Comparison of ENCODE assay signal across 8 cellular contexts in genomic region chr13:20525601-20526544, GRCh38. TPM values are rescaled to one million over a fixed set of nuclear protein-coding genes. Genes with fewer than 3 reads are reported as not detected.
DNase-seq lines count a peak whose midpoint lies in the region; ATAC-seq, FAIRE-seq and TF ChIP-seq lines count a peak whose summit lies in the region.

A gene with protein sequence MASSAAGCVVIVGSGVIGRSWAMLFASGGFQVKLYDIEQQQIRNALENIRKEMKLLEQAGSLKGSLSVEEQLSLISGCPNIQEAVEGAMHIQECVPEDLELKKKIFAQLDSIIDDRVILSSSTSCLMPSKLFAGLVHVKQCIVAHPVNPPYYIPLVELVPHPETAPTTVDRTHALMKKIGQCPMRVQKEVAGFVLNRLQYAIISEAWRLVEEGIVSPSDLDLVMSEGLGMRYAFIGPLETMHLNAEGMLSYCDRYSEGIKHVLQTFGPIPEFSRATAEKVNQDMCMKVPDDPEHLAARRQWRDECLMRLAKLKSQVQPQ (minus strand): TSS chr13:20525857. CDS start chr13:20525794, 63 bp downstream.

- H3K9ac ChIP-seq in HepG2 (ENCODE audit: insufficient read depth, low read depth, low read length) = peak within 1 kb of the TSS; percentile 91

- H3K4me3 ChIP-seq in ACC112 (ENCODE audit: low read depth, low read length) = peak within 1 kb of the TSS; percentile 86
- peak within 1 kb of the TSS; percentile 82 to 85 (median 82) for H3K4me3 ChIP-seq in HepG2 (replicated peaks in 1 of 3; ENCODE audit: insufficient read depth in 1 of 3, low read depth in 2 of 3, low read length in 3 of 3)

- H3K4me3 Mint-ChIP-seq in dendritic cell treated with granulocyte-macrophage colony-stimulating factor and Interleukin-4, amounts not matched to agents 40 ng/mL and 50 ng/mL, for 4 days = peak within 1 kb of the TSS; percentile 86

- H3K36me3 ChIP-seq in ACC112 (ENCODE audit: insufficient read depth, low read length) (no peaks in the 10 kb centered on the region), HepG2 (replicated peaks in 1 of 2; ENCODE audit: control insufficient read depth in 1 of 2, insufficient read depth in 2 of 2, low read length in 2 of 2) (no peaks in the 10 kb centered on the region)

- TF ChIP-seq RAD21 in HepG2 (CRISPR knock-in tag; IDR thresholded peaks at IDR 0.05) = peak; percentile 49; the same call in 1 of the 2 replicates

- peak; percentile 48 for ATAC-seq in GM18873 (IDR thresholded peaks at IDR 0.05; ENCODE audit: low FRiP score, unreplicated experiment)
- peak; percentile 63 for ATAC-seq in HG03139 (IDR thresholded peaks at IDR 0.05; ENCODE audit: unreplicated experiment)
- peak; percentile 93 for ATAC-seq in HepG2

- peaks cover 11% of the 10 kb centered on the region for H3K79me2 ChIP-seq in ACC112 (ENCODE audit: control insufficient read depth, insufficient read depth, low read length, unreplicated experiment)
- H3K79me2 ChIP-seq in HepG2 (ENCODE audit: insufficient read depth, low read length) = peaks cover 25% of the 10 kb centered on the region

- BruUV-seq in HepG2 (replicated peaks; lab: Mats Ljungman, UMichigan) = TSS peak; percentile 87

- peak; percentile 51 to 72 for TF ChIP-seq POLR2A in HepG2 (IDR thresholded peaks at IDR 0.05; ENCODE audit: insufficient read depth in 1 of 2, low read depth in 2 of 2, low read length in 2 of 2)

- H3K4me1 ChIP-seq in ACC112 (ENCODE audit: control insufficient read depth, insufficient read depth, low read length, unreplicated experiment) (no peaks in the 10 kb centered on the region), HepG2 (ENCODE audit: insufficient read depth, low read length) (peaks cover 70% of the 10 kb centered on the region)

- peak within 1 kb of the TSS; percentile 92 for H3K4me2 ChIP-seq in HepG2 (ENCODE audit: low read depth, low read length)

- TF ChIP-seq CTCF in HepG2 (CRISPR knock-in tag; IDR thresholded peaks at IDR 0.05) = no peak

- in situ Hi-C loops in HepG2 (cut with HindIII; ENCODE audit: extremely low pct_ligation_motif_present, low pct_unique_long_range_greater_than_20kb) = no loop called here

- CTCF ChIA-PET in HepG2 (lab: Yijun Ruan, JAX; ENCODE audit: low intra/inter-chr PET ratio, low total read pairs) = no interaction called here

- TF ChIP-seq EP300 in HepG2 (IDR thresholded peaks at IDR 0.05; ENCODE audit: low read depth in 2 of 2, low read length in 2 of 2) (no peak), HepG2 (CRISPR knock-in tag; IDR thresholded peaks at IDR 0.05; ENCODE audit: borderline replicate concordance) (no peak)

- H3K9me3 ChIP-seq in HepG2 (ENCODE audit: low read length) = no peaks in the 10 kb centered on the region; the same call in 1 of the 2 replicates

- no peaks in the 10 kb centered on the region for H4K20me1 ChIP-seq in HepG2 (ENCODE audit: insufficient read depth, low read length)

- no peak for FAIRE-seq in HepG2 (lab: Jason Lieb, UNC)

- H3K27me3 ChIP-seq in ACC112 (ENCODE audit: insufficient read depth, low read length) (no peaks in the 10 kb centered on the region), HepG2 (ENCODE audit: control insufficient read depth in 1 of 2, insufficient read depth in 2 of 2, low read length in 2 of 2) (no peaks in the 10 kb centered on the region)

- H3K36me3 Mint-ChIP-seq in dendritic cell treated with granulocyte-macrophage colony-stimulating factor and Interleukin-4, amounts not matched to agents 40 ng/mL and 50 ng/mL, for 4 days (ENCODE audit: low read depth) = peaks cover 6% of the 10 kb centered on the region

- under 1% methylated on average over 6 of the region's 89 CpGs for WGBS in HepG2 (ENCODE audit: low lambda C conversion rate)

- intact Hi-C loops in dendritic cell treated with granulocyte-macrophage colony-stimulating factor and Interleukin-4, amounts not matched to agents 40 ng/mL and 50 ng/mL, for 4 days (cut with micrococcal nuclease) = loop anchor here (1.0 to 2.0 kb wide), 3 partner anchors 18 to 41 kb away; partner anchors contain the start of gene IFT88
- intact Hi-C loops in HepG2 (cut with micrococcal nuclease; ENCODE audit: unreplicated experiment) = loop anchor here (1.0 to 5.0 kb wide), 2 partner anchors 41 to 56 kb away; partner anchors contain the start of gene IFT88

- H3K4me1 Mint-ChIP-seq in dendritic cell treated with granulocyte-macrophage colony-stimulating factor and Interleukin-4, amounts not matched to agents 40 ng/mL and 50 ng/mL, for 4 days (ENCODE audit: low read depth) = peaks cover 42% of the 10 kb centered on the region

- DNase-seq in NCI-H526 (lab: John Stamatoyannopoulos, UW) (peak; percentile 67 to 90), HepG2 (ENCODE audit: low spot score) (peak; percentile 31)
- DNase-seq in activated CD4-positive, alpha-beta T cell treated with anti-CD3 and anti-CD28 coated beads, Interleukin-2, amount 50 U/mL, for 1 hour = peak; percentile 69
- peak; percentile 59 to 66 for DNase-seq in stimulated activated CD4-positive, alpha-beta T cell treated with anti-CD3 and anti-CD28 coated beads, Interleukin-2, amount 100 ng/mL, for 48 hours

- H3K27ac ChIP-seq in ACC112 (ENCODE audit: low read depth, low read length) (peak within 1 kb of the TSS; percentile 72), HepG2 (ENCODE audit: extremely low read length, insufficient read depth, low read length) (peak within 1 kb of the TSS; percentile 87)

- H3K9me3 Mint-ChIP-seq in dendritic cell treated with granulocyte-macrophage colony-stimulating factor and Interleukin-4, amounts not matched to agents 40 ng/mL and 50 ng/mL, for 4 days = no peaks in the 10 kb centered on the region

- POLR2A ChIA-PET in HepG2 (lab: Yijun Ruan, JAX) = interaction anchor here (0.6 to 2.6 kb wide), 11 partner anchors 16 to 647 kb away, joined by 3 to 11 read pairs (median 3); partner anchors contain the start of gene IFT88

- no peaks in the 10 kb centered on the region for H3K27me3 Mint-ChIP-seq in dendritic cell treated with granulocyte-macrophage colony-stimulating factor and Interleukin-4, amounts not matched to agents 40 ng/mL and 50 ng/mL, for 4 days

- H2AFZ ChIP-seq in ACC112 (ENCODE audit: low read length, unreplicated experiment) (peak within 1 kb of the TSS; percentile 58), HepG2 (ENCODE audit: low read length) (peak within 1 kb of the TSS; percentile 55)

- H3K27ac Mint-ChIP-seq in dendritic cell treated with granulocyte-macrophage colony-stimulating factor and Interleukin-4, amounts not matched to agents 40 ng/mL and 50 ng/mL, for 4 days = peak within 1 kb of the TSS; percentile 96

TF ChIP-seq in HepG2, 621 proteins besides CTCF, POLR2A, EP300 and RAD21 (continues in another document):
- TF ChIP-seq, protein P1, sequence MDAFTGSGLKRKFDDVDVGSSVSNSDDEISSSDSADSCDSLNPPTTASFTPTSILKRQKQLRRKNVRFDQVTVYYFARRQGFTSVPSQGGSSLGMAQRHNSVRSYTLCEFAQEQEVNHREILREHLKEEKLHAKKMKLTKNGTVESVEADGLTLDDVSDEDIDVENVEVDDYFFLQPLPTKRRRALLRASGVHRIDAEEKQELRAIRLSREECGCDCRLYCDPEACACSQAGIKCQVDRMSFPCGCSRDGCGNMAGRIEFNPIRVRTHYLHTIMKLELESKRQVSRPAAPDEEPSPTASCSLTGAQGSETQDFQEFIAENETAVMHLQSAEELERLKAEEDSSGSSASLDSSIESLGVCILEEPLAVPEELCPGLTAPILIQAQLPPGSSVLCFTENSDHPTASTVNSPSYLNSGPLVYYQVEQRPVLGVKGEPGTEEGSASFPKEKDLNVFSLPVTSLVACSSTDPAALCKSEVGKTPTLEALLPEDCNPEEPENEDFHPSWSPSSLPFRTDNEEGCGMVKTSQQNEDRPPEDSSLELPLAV (CRISPR knock-in tag; conservative IDR thresholded peaks at IDR 0.05; ENCODE audit: low read depth) = no peak
- TF ChIP-seq ZNF883 (CRISPR knock-in tag; IDR thresholded peaks at IDR 0.05; ENCODE audit: not compliant biosample characterization) (no peak), ZNF430 (CRISPR knock-in tag; IDR thresholded peaks at IDR 0.05) (peak; percentile 77), PLRG1 (conservative IDR thresholded peaks at IDR 0.05) (no peak), WIZ (CRISPR knock-in tag; IDR thresholded peaks at IDR 0.05) (0 out of 2 replicates have a peak, but pooled peaks have one; percentile 42)

RNA-seq across cellular contexts. Expression of the gene that starts here (rescaled TPM):
- 57.2 and 71.7 TPM in 2 replicates for total RNA-seq in HepG2 (2016; rRNA removed; fragmentation: Illumina TruSeq; extraction: Trizol)
- 29.5 and 30.5 TPM in 2 replicates for total RNA-seq in HepG2 (2016; cell fraction: cytosol; rRNA removed; fragmentation: Illumina TruSeq; extraction: Trizol; ENCODE audit: low read depth)
- 62.2 and 68.9 TPM in 2 replicates for total RNA-seq in HepG2 (2016; cell fraction: insoluble cytoplasmic fraction; rRNA removed; fragmentation: Illumina TruSeq; extraction: Trizol)
- total RNA-seq in HepG2 (2016; cell fraction: membrane; rRNA removed; fragmentation: Illumina TruSeq; extraction: Trizol) = 43.1 and 48.4 TPM in 2 replicates
- total RNA-seq in HepG2 (2016; cell fraction: nucleus; rRNA removed; fragmentation: Illumina TruSeq; extraction: Trizol) = 31.5 and 32.4 TPM in 2 replicates
- polyA plus RNA-seq in HepG2 (2011; rRNA removed) = 108 and 115 TPM in 2 replicates
- polyA plus RNA-seq in HepG2 (2011; cell fraction: cytosol; rRNA removed) = 141 and 154 TPM in 2 replicates
- 42.9 and 50.6 TPM in 2 replicates for polyA plus RNA-seq in HepG2 (2011; cell fraction: nucleus; rRNA removed)
- 71.8 and 86.3 TPM in 2 replicates for polyA plus RNA-seq in HepG2 (2012)
- 31.6 and 39.2 TPM in 2 replicates for polyA plus RNA-seq in HepG2 (2016; cell fraction: cytosol; fragmentation: Illumina TruSeq; extraction: Trizol; ENCODE audit: low read depth)
- polyA plus RNA-seq in HepG2 (2016; cell fraction: insoluble cytoplasmic fraction; fragmentation: Illumina TruSeq; extraction: Trizol; ENCODE audit: low read depth) = 85.1 and 88.1 TPM in 2 replicates
- polyA plus RNA-seq in HepG2 (2016; cell fraction: membrane; fragmentation: Illumina TruSeq; extraction: Trizol; ENCODE audit: low read depth) = 41.0 and 48.6 TPM in 2 replicates
- 50.6 and 56.0 TPM in 2 replicates for polyA plus RNA-seq in HepG2 (2016; cell fraction: nucleus; fragmentation: Illumina TruSeq; extraction: Trizol; ENCODE audit: insufficient read depth, low read depth)
- 3.8 and 99.9 TPM in 2 replicates for polyA minus RNA-seq in HepG2 (2011; rRNA and poly(A)+ RNA removed; ENCODE audit: low replicate concordance)
- 40.4 and 44.1 TPM in 2 replicates for polyA minus RNA-seq in HepG2 (2011; cell fraction: cytosol; rRNA and poly(A)+ RNA removed)
- polyA minus RNA-seq in HepG2 (2011; cell fraction: nucleus; rRNA and poly(A)+ RNA removed) = 28.1 and 34.7 TPM in 2 replicates

Comparison
In these comparisons a context has a peak if more than half of its experiments do, and no peak if none do; other contexts are left out.
1. Peak in every context shown above with its lines: DNase-seq, ATAC-seq, H3K4me3 ChIP-seq and H3K27ac ChIP-seq.